2 cellular contexts compared by ENCODE assay signal in genomic region chr5:175700991-175701390, GRCh38.
TF ChIP-seq lines count a peak whose summit lies in the region.

No MANE protein-coding gene starts in this region.

TF ChIP-seq in GM23338, 12 proteins besides CTCF, POLR2A, EP300 and RAD21 (continued from another document):
- TF ChIP-seq ZNF462 (CRISPR knock-in tag; IDR thresholded peaks at IDR 0.05) (no peak), REST (IDR thresholded peaks at IDR 0.05; ENCODE audit: unreplicated experiment) (no peak), JUNB (IDR thresholded peaks at IDR 0.05; ENCODE audit: unreplicated experiment) (no peak)
TF ChIP-seq in GM23338: peak in this region for 0.

TF ChIP-seq in WTC11, 78 proteins besides CTCF, POLR2A, EP300 and RAD21 (continued from another document):
- TF ChIP-seq FOXP4 (CRISPR knock-in tag; IDR thresholded peaks at IDR 0.05), result no peak
